In genomic region chr10:93435061-93435491, GRCh38 we compare ENCODE assay signal across 14 cellular contexts. TPM values are rescaled to one million over a fixed set of nuclear protein-coding genes. Genes with fewer than 3 reads are reported as not detected.
DNase-seq lines count a peak whose midpoint lies in the region; ATAC-seq and TF ChIP-seq lines count a peak whose summit lies in the region.
"Had no signal": no experiment of that assay in that cellular context is flagged by ENCODE, and none has a peak within 500 bp of the region (broad histone marks: within the 10 kb centered on the region; RNA-seq: fewer than 3 reads in every experiment).

No MANE protein-coding gene starts in this region.

- H3K27me3 ChIP-seq in Peyer's patch = no peaks in the 10 kb centered on the region
- no peaks in the 10 kb centered on the region for H3K27me3 ChIP-seq in ectodermal cell (ENCODE audit: control insufficient read depth, insufficient read depth, low read length, poor library complexity, severe bottlenecking)
- H3K27me3 ChIP-seq in mucosa of rectum (ENCODE audit: control insufficient read depth in 2 of 2, insufficient read depth in 2 of 2, low read length in 2 of 2) = no peaks in the 10 kb centered on the region
- no peaks in the 10 kb centered on the region for H3K27me3 ChIP-seq in tibial nerve

- intact Hi-C loops in sciatic nerve (cut with DNase I) = no loop called here

- peak in 1 of 2 donors; percentile 63 for TF ChIP-seq EP300 in tibial nerve (IDR thresholded peaks at IDR 0.05)

- TF ChIP-seq POLR2A in Peyer's patch (IDR thresholded peaks at IDR 0.05) = no peak
- no peak for TF ChIP-seq POLR2A in tibial nerve (IDR thresholded peaks at IDR 0.05)

- H3K27ac ChIP-seq in Peyer's patch = peak overlapping the region; percentile 63 to 95 (median 76)
- peak overlapping the region; percentile 44 for H3K27ac ChIP-seq in ectodermal cell (ENCODE audit: insufficient read depth, low read depth, low read length, poor library complexity, severe bottlenecking)
- H3K27ac ChIP-seq in mucosa of rectum (ENCODE audit: low read depth in 2 of 2, low read length in 2 of 2) = peak overlapping the region; percentile 69 to 85
- H3K27ac ChIP-seq in tibial nerve = peak overlapping the region; percentile 92 to 98 (median 98)

- DNase-seq in Peyer's patch (no peak), tibial nerve (ENCODE audit: low spot score in 2 of 2) (no peak), DMS 273 (lab: John Stamatoyannopoulos, UW; ENCODE audit: unreplicated experiment) (no peak), sciatic nerve (ENCODE audit: low spot score) (no peak)
- DNase-seq in activated CD4-positive, alpha-beta T cell treated with anti-CD3 and anti-CD28 coated beads for 4 hours = no peak
- DNase-seq: activated CD4-positive, alpha-beta T cell treated with anti-CD3 and anti-CD28 coated beads, Interleukin-2, amount 50 U/mL, for 4 hours; activated naive CD4-positive, alpha-beta T cell treated with Interleukin-2 at 50 U/mL for 16 hours; NCI-H1092; NCI-H82; small intestine; SW 1271 had no signal

- 93% methylated on average over 5 of the region's 5 CpGs for WGBS in ectodermal cell, 2 experiments
- WGBS in tibial nerve, 2 donors = 65% methylated on average over 5 of the region's 5 CpGs

- H3K4me3 ChIP-seq in Peyer's patch (no peak overlapping the region), ectodermal cell (ENCODE audit: insufficient read depth, low read depth, low read length) (no peak overlapping the region), mucosa of rectum (ENCODE audit: low read length in 2 of 2) (no peak overlapping the region), tibial nerve (no peak overlapping the region)

- H3K4me1 ChIP-seq in Peyer's patch (peaks cover 0 to 31% (median 0%) of the 10 kb centered on the region in 4 donors), ectodermal cell (ENCODE audit: control insufficient read depth, insufficient read depth, low read length) (peaks cover 33% of the 10 kb centered on the region), mucosa of rectum (ENCODE audit: control insufficient read depth in 2 of 2, insufficient read depth in 2 of 2, low read length in 2 of 2) (peaks cover 9 to 17% of the 10 kb centered on the region in 2 donors), tibial nerve (peaks cover 3 to 69% (median 33%) of the 10 kb centered on the region in 4 donors)

- H3K9me3 ChIP-seq in Peyer's patch (no peaks in the 10 kb centered on the region), ectodermal cell (ENCODE audit: control insufficient read depth, low read length) (no peaks in the 10 kb centered on the region), mucosa of rectum (ENCODE audit: control insufficient read depth in 2 of 2, low read length in 2 of 2) (no peaks in the 10 kb centered on the region), tibial nerve (no peaks in the 10 kb centered on the region)

- no peak for TF ChIP-seq CTCF in Peyer's patch (IDR thresholded peaks at IDR 0.05)
- no peak for TF ChIP-seq CTCF in tibial nerve (IDR thresholded peaks at IDR 0.05)

- H3K9ac ChIP-seq in mucosa of rectum (ENCODE audit: low read depth in 1 of 2, low read length in 2 of 2) = no peak overlapping the region

- H3K36me3 ChIP-seq in Peyer's patch (no peaks in the 10 kb centered on the region), ectodermal cell (ENCODE audit: control insufficient read depth, insufficient read depth, low read length) (no peaks in the 10 kb centered on the region), mucosa of rectum (ENCODE audit: control insufficient read depth in 2 of 2, insufficient read depth in 2 of 2, low read length in 2 of 2) (no peaks in the 10 kb centered on the region), tibial nerve (no peaks in the 10 kb centered on the region)

- ATAC-seq in sciatic nerve = no peak
- ATAC-seq: left lobe of liver had no signal

RNA-seq across cellular contexts. Expression of gene MYOF, which starts 47.1 kb away (rescaled TPM):
- total RNA-seq in Peyer's patch (10 to 100 TPM; 15.1 to 52.8 (median 24.4) TPM), tibial nerve (10 to 100 TPM; 39.6 to 70.4 (median 59.2) TPM), sciatic nerve (76.2 TPM)
- 7.8 TPM for polyA plus RNA-seq in ectodermal cell (2013, experiment 1 of 4)
- 7.0 TPM for polyA plus RNA-seq in ectodermal cell (2013, experiment 2 of 4)
- 9.2 TPM for polyA plus RNA-seq in ectodermal cell (2013, experiment 3 of 4)
- 7.8 TPM for polyA plus RNA-seq in ectodermal cell (2013, experiment 4 of 4)

Comparison
In these comparisons a context has a peak if more than half of its experiments do, and no peak if none do; other contexts are left out.
1. H3K27ac ChIP-seq: peak in every context shown above with its lines; median percentile 98 in tibial nerve; 77 in mucosa of rectum; 76 in Peyer's patch; 44 in ectodermal cell.